ENCODE assay signal across 25 cellular contexts in the genomic region with DNA sequence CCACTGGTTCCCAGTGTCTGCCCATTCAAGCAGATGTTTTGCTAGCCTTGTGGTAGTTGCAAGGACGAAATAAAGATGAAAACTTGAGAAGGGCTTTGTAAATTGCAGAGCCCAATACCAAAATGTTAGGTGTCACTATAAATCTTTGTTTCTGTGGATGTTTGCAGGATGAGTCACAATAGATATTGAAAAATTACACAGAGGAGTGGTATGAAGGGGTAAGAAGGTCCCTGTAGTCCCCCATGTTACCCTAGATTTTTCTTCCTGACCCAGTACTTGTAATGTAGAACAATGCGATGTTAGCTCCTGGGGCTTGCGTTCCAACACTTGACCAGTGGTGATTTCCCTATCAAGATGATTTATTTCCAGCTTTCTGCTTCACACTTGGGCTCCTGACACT.
A peak's percentile ranks its signal among the peaks of the same experiment; 100 is the strongest.
DNase-seq lines count a peak whose midpoint lies in the region; ATAC-seq and TF ChIP-seq lines count a peak whose summit lies in the region.
"Had no signal": no experiment of that assay in that cellular context is flagged by ENCODE, and none has a peak within 500 bp of the region (broad histone marks: within the 10 kb centered on the region; RNA-seq: fewer than 3 reads in every experiment).

No MANE protein-coding gene starts in this region.

- H3K4me3 Mint-ChIP-seq in type B pancreatic cell = no peak overlapping the region
- H3K4me3 Mint-ChIP-seq: CD8-positive, alpha-beta memory T cell had no signal

- no peak overlapping the region for H3K9ac ChIP-seq in mesendoderm (ENCODE audit: low read length)
- H3K9ac ChIP-seq: KMS-11 had no signal

- H3K36me3 ChIP-seq in mesendoderm (ENCODE audit: control insufficient read depth, insufficient read depth, low read length) = no peaks in the 10 kb centered on the region
- H3K36me3 ChIP-seq: Peyer's patch, SJCRH30 had no signal

- no peak overlapping the region for H2BK5ac ChIP-seq in mesendoderm (ENCODE audit: low read length)

- no peak overlapping the region for H3K56ac ChIP-seq in mesendoderm (ENCODE audit: low read length)

- ATAC-seq in HG03139 (IDR thresholded peaks at IDR 0.05; ENCODE audit: unreplicated experiment) = no peak

- no peaks in the 10 kb centered on the region for H3K4me1 ChIP-seq in mesendoderm (ENCODE audit: control insufficient read depth, low read depth, low read length)
- H3K4me1 ChIP-seq: Peyer's patch, SJCRH30 had no signal

- H3K4me3 ChIP-seq in mesendoderm (ENCODE audit: low read length) = no peak overlapping the region
- H3K4me3 ChIP-seq: Peyer's patch, SJCRH30 had no signal

- no peak overlapping the region for H2BK15ac ChIP-seq in mesendoderm (replicated peaks; ENCODE audit: low read depth)

- peaks cover 4% of the 10 kb centered on the region for H3K9me3 Mint-ChIP-seq in type B pancreatic cell

- no peak overlapping the region for H2BK120ac ChIP-seq in mesendoderm (ENCODE audit: low read depth, low read length)

- H3K79me2 ChIP-seq in mesendoderm (ENCODE audit: control insufficient read depth, insufficient read depth, low read length) = no peaks in the 10 kb centered on the region

- H3K18ac ChIP-seq in mesendoderm (ENCODE audit: low read length) = peak overlapping the region; percentile 61

- no peaks in the 10 kb centered on the region for H3K27me3 ChIP-seq in mesendoderm (ENCODE audit: insufficient read depth, low read length, poor library complexity)
- H3K27me3 ChIP-seq: Peyer's patch, SJCRH30 had no signal

- H4K5ac ChIP-seq in mesendoderm (ENCODE audit: low read length) = no peak overlapping the region

- no peak overlapping the region for H3K23ac ChIP-seq in mesendoderm (ENCODE audit: low read length)

- H3K36me3 Mint-ChIP-seq in type B pancreatic cell = no peaks in the 10 kb centered on the region
- H3K36me3 Mint-ChIP-seq: CD8-positive, alpha-beta memory T cell had no signal

- H3K4ac ChIP-seq in mesendoderm (ENCODE audit: low read depth, low read length) = no peak overlapping the region

- TF ChIP-seq CTCF in type B pancreatic cell (conservative IDR thresholded peaks at IDR 0.05) = no peak

- H4K8ac ChIP-seq in mesendoderm (ENCODE audit: low read depth, low read length) = no peak overlapping the region

- peaks cover 3% of the 10 kb centered on the region for H3K27me3 Mint-ChIP-seq in type B pancreatic cell

- H3K4me1 Mint-ChIP-seq in type B pancreatic cell (ENCODE audit: unreplicated experiment) = no peaks in the 10 kb centered on the region
- H3K4me1 Mint-ChIP-seq: CD8-positive, alpha-beta memory T cell had no signal

- no peaks in the 10 kb centered on the region for H3K79me1 ChIP-seq in mesendoderm (ENCODE audit: low read length)

- H2AK5ac ChIP-seq in mesendoderm (ENCODE audit: low read length) = no peak overlapping the region

- peak; percentile 34 for DNase-seq in HS-27A (ENCODE audit: low read depth)
- peak; percentile 53 for DNase-seq in RPMI7951 (ENCODE audit: low read depth)
- DNase-seq in mesendoderm = no peak
- DNase-seq in type B pancreatic cell (ENCODE audit: extremely low spot score, unreplicated experiment) = no peak
- DNase-seq in activated CD4-positive, CD25-positive, alpha-beta regulatory T cell (lab: John Stamatoyannopoulos, UW) = no peak
- no peak for DNase-seq in central memory CD4-positive, alpha-beta T cell
- DNase-seq: ACHN; AML-193; C1 segment of cervical spinal cord; Calu3; CD8-positive, alpha-beta memory T cell; DMS153; GF-D8; IMR-90; NCI-H1417; NCI-H1694 treated with DMSO at 0.1 percent for 48 hours; NCI-H2081 treated with DMSO at 0.1 percent for 48 hours; NCI-H2171 treated with DMSO at 0.1 percent for 48 hours; NCI-H524 treated with DMSO at 0.1 percent for 48 hours; NCI-H82; Peyer's patch; SJCRH30 had no signal

- H3K27ac Mint-ChIP-seq in type B pancreatic cell = no peak overlapping the region
- H3K27ac Mint-ChIP-seq: CD8-positive, alpha-beta memory T cell had no signal

- H3K27ac ChIP-seq in mesendoderm (ENCODE audit: low read depth, low read length) = no peak overlapping the region
- H3K27ac ChIP-seq: HL-60, KMS-11, Peyer's patch, SJCRH30 had no signal

- no peak overlapping the region for H3K4me2 ChIP-seq in mesendoderm (ENCODE audit: low read length)
- H3K4me2 ChIP-seq: KMS-11 had no signal

- WGBS in mesendoderm (ENCODE audit: extremely low coverage, insufficient coverage, low lambda C conversion rate) = no CpG with 5 or more reads among the region's 3 CpGs

Comparison
In these comparisons a context has a peak if more than half of its experiments do, and no peak if none do; other contexts are left out.
1. DNase-seq: peak in HS-27A (single experiment) and RPMI7951 (single experiment); none in mesendoderm (single experiment), type B pancreatic cell (single experiment), activated CD4-positive, CD25-positive, alpha-beta regulatory T cell (0 of 4) and central memory CD4-positive, alpha-beta T cell (single experiment).